ENCODE assay signal across 1 cellular context in the genomic region with DNA sequence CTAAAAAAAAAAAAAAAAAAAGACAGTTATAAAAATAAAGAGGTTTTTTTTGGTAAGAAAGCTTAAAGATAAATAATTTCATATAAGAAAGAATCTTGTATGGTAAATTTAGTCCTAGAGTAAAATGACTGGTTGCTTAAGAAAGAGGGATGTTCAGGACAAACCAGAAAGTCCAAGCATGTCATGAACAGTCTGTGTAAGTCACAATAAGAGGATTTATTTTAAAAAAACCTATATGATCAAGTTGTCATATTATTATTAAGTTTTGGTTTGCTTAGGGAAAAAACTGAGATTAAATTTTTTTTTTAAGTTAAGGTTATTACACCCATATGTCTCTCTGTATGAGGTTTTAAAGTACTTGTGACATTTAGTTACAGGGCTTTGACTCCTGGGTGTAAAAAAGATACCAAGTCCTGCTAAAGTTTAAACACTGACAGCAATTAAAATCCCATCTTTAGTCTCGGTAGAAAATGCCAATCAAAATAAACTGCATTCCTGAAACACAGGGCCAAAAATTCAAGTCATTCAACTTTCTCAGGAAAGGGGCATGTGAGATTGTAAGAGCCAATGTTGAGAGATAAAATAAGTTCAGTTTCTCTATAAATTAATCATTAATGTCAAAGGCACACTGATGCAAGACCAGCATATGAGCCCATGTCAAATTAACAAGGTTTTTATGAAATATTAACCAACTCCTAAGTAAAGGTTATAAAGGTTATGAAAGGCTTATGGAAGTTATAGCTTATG.
TF ChIP-seq lines count a peak whose summit lies in the region.

No MANE protein-coding gene starts in this region.

TF ChIP-seq in HepG2, 621 proteins besides CTCF, POLR2A, EP300 and RAD21 (continued from another document):
- TF ChIP-seq, protein P1, sequence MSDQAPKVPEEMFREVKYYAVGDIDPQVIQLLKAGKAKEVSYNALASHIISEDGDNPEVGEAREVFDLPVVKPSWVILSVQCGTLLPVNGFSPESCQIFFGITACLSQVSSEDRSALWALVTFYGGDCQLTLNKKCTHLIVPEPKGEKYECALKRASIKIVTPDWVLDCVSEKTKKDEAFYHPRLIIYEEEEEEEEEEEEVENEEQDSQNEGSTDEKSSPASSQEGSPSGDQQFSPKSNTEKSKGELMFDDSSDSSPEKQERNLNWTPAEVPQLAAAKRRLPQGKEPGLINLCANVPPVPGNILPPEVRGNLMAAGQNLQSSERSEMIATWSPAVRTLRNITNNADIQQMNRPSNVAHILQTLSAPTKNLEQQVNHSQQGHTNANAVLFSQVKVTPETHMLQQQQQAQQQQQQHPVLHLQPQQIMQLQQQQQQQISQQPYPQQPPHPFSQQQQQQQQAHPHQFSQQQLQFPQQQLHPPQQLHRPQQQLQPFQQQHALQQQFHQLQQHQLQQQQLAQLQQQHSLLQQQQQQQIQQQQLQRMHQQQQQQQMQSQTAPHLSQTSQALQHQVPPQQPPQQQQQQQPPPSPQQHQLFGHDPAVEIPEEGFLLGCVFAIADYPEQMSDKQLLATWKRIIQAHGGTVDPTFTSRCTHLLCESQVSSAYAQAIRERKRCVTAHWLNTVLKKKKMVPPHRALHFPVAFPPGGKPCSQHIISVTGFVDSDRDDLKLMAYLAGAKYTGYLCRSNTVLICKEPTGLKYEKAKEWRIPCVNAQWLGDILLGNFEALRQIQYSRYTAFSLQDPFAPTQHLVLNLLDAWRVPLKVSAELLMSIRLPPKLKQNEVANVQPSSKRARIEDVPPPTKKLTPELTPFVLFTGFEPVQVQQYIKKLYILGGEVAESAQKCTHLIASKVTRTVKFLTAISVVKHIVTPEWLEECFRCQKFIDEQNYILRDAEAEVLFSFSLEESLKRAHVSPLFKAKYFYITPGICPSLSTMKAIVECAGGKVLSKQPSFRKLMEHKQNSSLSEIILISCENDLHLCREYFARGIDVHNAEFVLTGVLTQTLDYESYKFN (CRISPR knock-in tag; conservative IDR thresholded peaks at IDR 0.05): no peak
- peak; percentile 84; the same call in 1 of the 2 replicates for TF ChIP-seq ZNF724P (CRISPR knock-in tag; IDR thresholded peaks at IDR 0.05; ENCODE audit: borderline replicate concordance)
